In the genomic region with DNA sequence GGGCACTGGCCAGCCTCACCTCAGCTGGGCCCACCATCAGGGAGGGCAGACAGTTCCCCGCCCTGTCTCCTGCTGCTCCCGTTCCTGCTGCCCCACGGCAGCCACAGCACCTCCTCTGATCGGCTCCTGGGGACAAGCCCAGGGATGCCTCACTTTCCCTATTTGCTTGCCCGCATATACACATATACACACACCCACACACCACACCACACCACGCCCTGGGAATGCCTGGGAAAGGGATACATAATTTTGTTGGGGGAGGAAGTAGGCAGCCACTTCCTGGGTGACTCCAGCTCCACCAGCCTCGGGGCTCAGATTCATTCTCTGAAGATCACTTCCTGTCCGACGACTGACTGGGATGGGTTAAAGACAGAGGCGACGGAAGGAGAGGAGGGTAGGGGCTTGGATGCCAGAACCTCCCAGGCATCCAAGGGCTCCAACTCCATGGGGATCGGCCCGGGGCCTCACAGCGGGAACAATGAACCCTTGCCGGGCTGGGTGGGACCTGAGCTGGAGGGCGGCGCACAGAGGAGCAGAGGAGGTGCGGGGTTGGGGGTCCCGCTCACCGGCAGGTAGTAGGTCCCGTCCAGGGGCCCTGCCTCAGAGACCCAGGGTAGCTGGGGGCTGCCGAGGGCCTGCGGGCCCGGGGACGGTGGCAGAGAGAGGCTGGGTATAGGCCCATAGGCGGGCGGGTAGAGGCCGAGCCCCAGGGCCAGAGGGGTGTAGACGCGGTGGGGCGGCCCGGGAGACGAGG, we compare ENCODE assay signal across 7 cellular contexts. TPM values are rescaled to one million over a fixed set of nuclear protein-coding genes. Genes with fewer than 3 reads are reported as not detected.
A peak's percentile ranks its signal among the peaks of the same experiment; 100 is the strongest.
DNase-seq lines count a peak whose midpoint lies in the region; ATAC-seq and TF ChIP-seq lines count a peak whose summit lies in the region.

No MANE protein-coding gene starts in this region.

- H3K9me3 ChIP-seq in MG63 (no peaks in the 10 kb centered on the region), spleen (no peaks in the 10 kb centered on the region), WERI-Rb-1 (ENCODE audit: severe bottlenecking) (peaks cover 5% of the 10 kb centered on the region)

- no peak overlapping the region for H3K4me3 ChIP-seq in MG63
- H3K4me3 ChIP-seq in spleen = peak overlapping the region in 7 of 8 donors; percentile 52 to 77 (median 70)
- no peak overlapping the region for H3K4me3 ChIP-seq in WERI-Rb-1 (ENCODE audit: low read depth, low read length)

- peak overlapping the region; percentile 69 for H3K4me3 Mint-ChIP-seq in endothelial cell (ENCODE audit: unreplicated experiment)

- H3K27me3 Mint-ChIP-seq in endothelial cell (ENCODE audit: unreplicated experiment) = peaks cover 14% of the 10 kb centered on the region

- 28 to 67% (median 39%) methylated on average over 21 to 33 of the region's 33 CpGs for WGBS in spleen, 5 donors

- TF ChIP-seq POLR2A in GM18505 (IDR thresholded peaks at IDR 0.05; ENCODE audit: borderline replicate concordance, extremely low read depth, insufficient read depth, insufficient read length) = peak; percentile 55
- no peak for TF ChIP-seq POLR2A in spleen (IDR thresholded peaks at IDR 0.05)

- H3K27me3 ChIP-seq in MG63 (no peaks in the 10 kb centered on the region), spleen (replicated peaks in 1 of 7) (peaks cover 0 to 36% (median 15%) of the 10 kb centered on the region in 7 donors), WERI-Rb-1 (ENCODE audit: insufficient read depth, low read depth, severe bottlenecking) (no peaks in the 10 kb centered on the region)

- H3K27ac ChIP-seq in spleen (peak overlapping the region; percentile 47 to 91 (median 78)), WERI-Rb-1 (no peak overlapping the region)

- H3K27ac Mint-ChIP-seq in endothelial cell (ENCODE audit: unreplicated experiment) = peak overlapping the region; percentile 70

- intact Hi-C loops in spleen (cut with DNase I; ENCODE audit: low total_unique reads) = no loop called here

- ATAC-seq in GM18505 (IDR thresholded peaks at IDR 0.05; ENCODE audit: unreplicated experiment) (peak; percentile 0), HG03439 (IDR thresholded peaks at IDR 0.05; ENCODE audit: unreplicated experiment) (no peak)

- DNase-seq in MG63 = peak; percentile 61
- DNase-seq in endothelial cell (ENCODE audit: low spot score) = peak; percentile 15
- no peak for DNase-seq in spleen
- no peak for DNase-seq in WERI-Rb-1
- DNase-seq in nucleus accumbens (lab: John Stamatoyannopoulos, UW) = no peak

- H3K36me3 ChIP-seq in MG63 (no peaks in the 10 kb centered on the region), spleen (no peaks in the 10 kb centered on the region), WERI-Rb-1 (no peaks in the 10 kb centered on the region)

- H3K4me1 Mint-ChIP-seq in endothelial cell (ENCODE audit: unreplicated experiment) = peaks cover 36% of the 10 kb centered on the region

- peaks cover 3% of the 10 kb centered on the region for H3K36me3 Mint-ChIP-seq in endothelial cell (ENCODE audit: low read depth, unreplicated experiment)

- no peaks in the 10 kb centered on the region for H3K9me3 Mint-ChIP-seq in endothelial cell (ENCODE audit: unreplicated experiment)

- TF ChIP-seq CTCF in endothelial cell (IDR thresholded peaks at IDR 0.05; ENCODE audit: unreplicated experiment) (no peak), spleen (IDR thresholded peaks at IDR 0.05 in 8 of 11, conservative IDR thresholded peaks at IDR 0.05 in 3 of 11) (no peak), WERI-Rb-1 (IDR thresholded peaks at IDR 0.05; ENCODE audit: low read depth, low read length) (no peak)

- peaks cover 28 to 95% (median 82%) of the 10 kb centered on the region in 6 donors for H3K4me1 ChIP-seq in spleen

RNA-seq across cellular contexts. Expression of gene MZB1, which starts 2.0 kb away (rescaled TPM):
- total RNA-seq in MG63 (2014; rRNA removed; shearing (Covaris generic); ENCODE audit: low replicate concordance) = not detected in 2 replicates
- total RNA-seq in endothelial cell (ENCODE audit: unreplicated experiment) = 0.38 TPM
- total RNA-seq in spleen = 100 to 1,000 TPM in 3 of 7 donors, 10 to 100 TPM in 4; 72.6 to 273 (median 97.8) TPM
- polyA plus RNA-seq in spleen = 100 to 1,000 TPM; 114 to 179 (median 144) TPM

RNA-seq across cellular contexts. Expression of gene PROB1, which starts 3.2 kb away (rescaled TPM):
- 0.13 TPM in 1 of 2 replicates, not detected in the other for total RNA-seq in MG63 (2014; rRNA removed; shearing (Covaris generic); ENCODE audit: low replicate concordance)
- 7.3 TPM for total RNA-seq in endothelial cell (ENCODE audit: unreplicated experiment)
- total RNA-seq in spleen = 1 to 10 TPM; 1.1 to 3.2 (median 2.3) TPM
- polyA plus RNA-seq in spleen = 1 to 10 TPM in 1 of 3 donors, under 1 TPM in 2; 0.33 to 1.3 (median 0.99) TPM

RNA-seq across cellular contexts. Expression of gene SLC23A1, which starts 8.7 kb away (rescaled TPM):
- total RNA-seq in MG63 (2014; rRNA removed; shearing (Covaris generic); ENCODE audit: low replicate concordance) = not detected in 2 replicates
- total RNA-seq in endothelial cell (ENCODE audit: unreplicated experiment) = not detected
- 1 to 10 TPM in 4 of 7 donors, under 1 TPM in 2, not detected in 1; 0.28 to 2.4 (median 1.6) TPM for total RNA-seq in spleen
- polyA plus RNA-seq in spleen = 1 to 10 TPM in 1 of 3 donors, under 1 TPM in 2; 0.87 to 1.2 (median 0.89) TPM

RNA-seq across cellular contexts. Expression of gene SPATA24, which starts 12.1 kb away (rescaled TPM):
- 1.2 and 9.7 TPM in 2 replicates for total RNA-seq in MG63 (2014; rRNA removed; shearing (Covaris generic); ENCODE audit: low replicate concordance)
- total RNA-seq in endothelial cell (ENCODE audit: unreplicated experiment) (7.6 TPM), spleen (1 to 10 TPM; 2.1 to 7.6 (median 3.7) TPM)
- polyA plus RNA-seq in spleen = 1 to 10 TPM; 8.5 to 9.5 (median 9.0) TPM

RNA-seq across cellular contexts. Expression of gene DNAJC18, which starts 47.6 kb away (rescaled TPM):
- total RNA-seq in MG63 (2014; rRNA removed; shearing (Covaris generic); ENCODE audit: low replicate concordance) = not detected in 2 replicates
- total RNA-seq in endothelial cell (ENCODE audit: unreplicated experiment) (69.6 TPM), spleen (10 to 100 TPM in 1 of 7 donors, 1 to 10 TPM in 6; 4.0 to 10.8 (median 7.8) TPM)
- 1 to 10 TPM; 1.3 to 7.1 (median 4.5) TPM for polyA plus RNA-seq in spleen

Comparison
In these comparisons a context has a peak if more than half of its experiments do, and no peak if none do; other contexts are left out.
1. DNase-seq: peak in MG63 (single experiment) and endothelial cell (single experiment); none in spleen (single experiment), WERI-Rb-1 (single experiment) and nucleus accumbens (0 of 56).
2. H3K4me3 ChIP-seq: peak in spleen (7 of 8); none in MG63 (single experiment) and WERI-Rb-1 (single experiment).
3. RNA of gene MZB1, which starts 2.0 kb away (total RNA-seq): 72.6 to 273 TPM in spleen; 0.38 TPM in endothelial cell (single experiment) and not detected in MG63; every median in the first group is over 10 times any median in the second.